Comparison of ENCODE assay signal across 1 cellular context in the genomic region with DNA sequence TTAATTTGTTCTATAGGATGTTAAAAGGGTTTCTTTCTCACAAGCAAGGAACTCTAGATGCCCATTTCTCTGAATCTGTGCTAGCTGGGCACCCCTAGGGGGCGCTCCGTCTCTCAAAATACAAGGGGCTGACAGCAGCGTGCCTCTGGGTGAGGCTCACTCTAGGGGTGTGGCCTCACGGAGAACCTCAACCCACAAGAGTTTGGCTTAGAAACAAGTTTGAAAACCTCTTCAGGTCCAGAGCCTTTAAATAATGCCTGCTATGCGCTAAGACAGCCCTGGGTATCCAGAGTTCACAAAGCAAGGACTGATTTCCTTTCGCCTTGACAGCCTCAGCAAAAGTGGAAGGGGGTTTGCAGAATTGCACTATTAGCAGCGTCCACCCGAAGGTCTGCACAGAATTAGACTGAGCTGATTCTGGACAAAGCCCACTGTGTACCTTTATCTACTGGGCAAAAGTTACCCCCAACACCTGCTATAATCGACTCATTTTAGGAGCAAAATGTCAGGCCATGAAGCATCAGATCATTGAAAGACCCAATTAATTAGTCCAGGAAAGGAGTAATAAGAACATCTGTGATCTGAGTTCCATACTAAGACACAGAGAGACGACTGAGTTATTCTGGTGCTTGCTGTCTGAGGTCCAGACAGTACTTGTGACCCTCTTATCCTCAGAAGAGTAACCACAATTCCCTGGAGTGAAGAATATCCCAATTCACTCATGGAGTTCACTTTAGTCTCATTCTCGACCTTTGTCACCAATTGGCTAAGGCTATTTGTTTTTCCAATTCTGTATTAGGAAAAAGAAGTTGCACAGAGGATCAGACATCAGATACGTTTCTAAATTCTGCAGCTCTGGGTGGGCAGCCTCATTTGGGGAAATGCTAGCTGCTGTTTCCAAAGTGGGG.
TF ChIP-seq lines count a peak whose summit lies in the region.

No MANE protein-coding gene starts in this region.

TF ChIP-seq in HepG2, 621 proteins besides CTCF, POLR2A, EP300 and RAD21 (continued from another document):
- TF ChIP-seq MXI1 (IDR thresholded peaks at IDR 0.05; ENCODE audit: borderline replicate concordance, low read depth, low read length) (peak; percentile 43; the same call in 1 of the 3 replicates), HOXA3 (CRISPR knock-in tag; IDR thresholded peaks at IDR 0.05) (0 out of 2 replicates have a peak, but pooled peaks have one; percentile 8), SNAPC2 (CRISPR knock-in tag; IDR thresholded peaks at IDR 0.05) (no peak), ZBTB21 (CRISPR knock-in tag; IDR thresholded peaks at IDR 0.05) (no peak), STAG1 (CRISPR knock-in tag; IDR thresholded peaks at IDR 0.05) (peak; percentile 81), IRF2 (CRISPR knock-in tag; IDR thresholded peaks at IDR 0.05) (0 out of 2 replicates have a peak, but pooled peaks have one; percentile 4), ZNF230 (CRISPR knock-in tag; IDR thresholded peaks at IDR 0.05) (no peak), GFI1 (CRISPR knock-in tag; IDR thresholded peaks at IDR 0.05; ENCODE audit: borderline replicate concordance) (peak; percentile 27; the same call in 1 of the 2 replicates), SMC3 (IDR thresholded peaks at IDR 0.05; ENCODE audit: low read length) (peak; percentile 60), SAP130 (CRISPR knock-in tag; IDR thresholded peaks at IDR 0.05; ENCODE audit: low read depth) (peak; percentile 53; the same call in 1 of the 2 replicates), SOX6 (IDR thresholded peaks at IDR 0.05) (no peak), SOX6 (CRISPR knock-in tag; IDR thresholded peaks at IDR 0.05) (0 out of 2 replicates have a peak, but pooled peaks have one; percentile 12), SMAD3 (CRISPR knock-in tag; IDR thresholded peaks at IDR 0.05) (0 out of 2 replicates have a peak, but pooled peaks have one; percentile 32), DPF2 (CRISPR knock-in tag; IDR thresholded peaks at IDR 0.05; ENCODE audit: borderline replicate concordance, low read depth) (no peak), SIN3A (IDR thresholded peaks at IDR 0.05; ENCODE audit: borderline replicate concordance, low read depth, low read length) (0 out of 2 replicates have a peak, but pooled peaks have one; percentile 38)
- TF ChIP-seq, protein P1, sequence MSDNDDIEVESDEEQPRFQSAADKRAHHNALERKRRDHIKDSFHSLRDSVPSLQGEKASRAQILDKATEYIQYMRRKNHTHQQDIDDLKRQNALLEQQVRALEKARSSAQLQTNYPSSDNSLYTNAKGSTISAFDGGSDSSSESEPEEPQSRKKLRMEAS (IDR thresholded peaks at IDR 0.05) = peak; percentile 38; the same call in 1 of the 2 replicates
TF ChIP-seq in HepG2: peak in this region for 15.
